ENCODE assay signal across 1 cellular context in the genomic region with DNA sequence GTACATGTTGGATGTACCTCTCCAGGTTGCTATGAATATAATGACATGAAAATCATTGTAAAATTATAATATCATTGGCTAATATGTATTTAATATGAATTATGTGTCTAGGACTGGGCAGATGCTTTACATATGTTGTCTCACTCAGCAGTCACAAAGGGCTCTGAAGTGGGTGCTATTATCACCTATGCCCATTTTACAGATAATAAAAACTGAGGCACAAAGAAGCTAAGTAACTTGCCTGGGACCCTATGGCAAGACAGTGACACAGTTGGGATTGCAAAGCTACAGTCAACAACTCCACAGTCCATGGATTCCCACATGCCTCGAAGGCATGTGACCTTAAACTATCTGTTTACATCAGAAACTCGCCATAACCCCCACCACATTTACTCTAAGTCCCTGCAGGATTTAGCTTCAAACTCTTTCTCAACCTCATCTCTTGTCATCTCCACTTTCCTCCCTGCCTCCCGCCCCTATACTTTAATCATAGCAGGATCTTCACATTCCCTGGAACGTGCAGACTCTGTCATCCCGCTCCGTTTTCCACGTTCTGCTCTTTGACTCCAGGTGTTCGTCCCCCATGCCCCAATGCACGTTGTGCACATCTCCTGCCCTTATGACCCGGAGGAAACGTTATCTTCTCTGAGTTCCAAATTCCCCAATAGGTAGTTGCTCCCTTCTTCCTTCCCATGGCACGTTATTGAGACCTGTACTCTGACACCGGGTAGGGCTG.
TF ChIP-seq lines count a peak whose summit lies in the region.

No MANE protein-coding gene starts in this region.

TF ChIP-seq in A549, 52 proteins besides CTCF, POLR2A, EP300 and RAD21 (continued from another document):
- TF ChIP-seq, protein P1, sequence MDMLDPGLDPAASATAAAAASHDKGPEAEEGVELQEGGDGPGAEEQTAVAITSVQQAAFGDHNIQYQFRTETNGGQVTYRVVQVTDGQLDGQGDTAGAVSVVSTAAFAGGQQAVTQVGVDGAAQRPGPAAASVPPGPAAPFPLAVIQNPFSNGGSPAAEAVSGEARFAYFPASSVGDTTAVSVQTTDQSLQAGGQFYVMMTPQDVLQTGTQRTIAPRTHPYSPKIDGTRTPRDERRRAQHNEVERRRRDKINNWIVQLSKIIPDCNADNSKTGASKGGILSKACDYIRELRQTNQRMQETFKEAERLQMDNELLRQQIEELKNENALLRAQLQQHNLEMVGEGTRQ (IDR thresholded peaks at IDR 0.05), result no peak
- no peak for TF ChIP-seq TP53 (CRISPR knock-in tag; IDR thresholded peaks at IDR 0.05)
- no peak for TF ChIP-seq KDM5A (IDR thresholded peaks at IDR 0.05)
